Comparison of ENCODE assay signal across 27 cellular contexts in genomic region chr6:170317718-170318117, GRCh38. TPM values are rescaled to one million over a fixed set of nuclear protein-coding genes. Genes with fewer than 3 reads are reported as not detected.
DNase-seq lines count a peak whose midpoint lies in the region; ATAC-seq and TF ChIP-seq lines count a peak whose summit lies in the region.
"Had no signal": no experiment of that assay in that cellular context is flagged by ENCODE, and none has a peak within 500 bp of the region (broad histone marks: within the 10 kb centered on the region; RNA-seq: fewer than 3 reads in every experiment).

No MANE protein-coding gene starts in this region.

- ATAC-seq in heart left ventricle (peak; percentile 33 to 83 (median 58)), T-helper 17 cell (no peak), gastrocnemius medialis (peak; percentile 29 to 58), HG03520 (IDR thresholded peaks at IDR 0.05; ENCODE audit: unreplicated experiment) (no peak)
- ATAC-seq: activated CD8-positive, alpha-beta T cell treated with anti-CD3 and anti-CD28 coated beads, Interleukin-2, amount 10 ng/mL, durations not matched to agents 7 days and 5 days had no signal

- CTCF ChIA-PET in activated naive CD4-positive, alpha-beta T cell treated with anti-CD3 and anti-CD28 coated beads for 36 hours (lab: Charles Lee), result no interaction called here

- H3K27ac ChIP-seq in heart left ventricle, result peak overlapping the region in 6 of 12 donors; percentile 2 to 41 (median 20)
- peak overlapping the region; percentile 57 for H3K27ac ChIP-seq in left ventricle myocardium inferior (replicated peaks)
- peak overlapping the region; percentile 6 to 69 (median 48) for H3K27ac ChIP-seq in gastrocnemius medialis
- H3K27ac ChIP-seq: cardiac muscle cell had no signal

- 37 to 56% (median 49%) methylated on average over 5 of the region's 5 CpGs for WGBS in heart left ventricle, 4 donors

- peaks cover 9% of the 10 kb centered on the region for H3K36me3 Mint-ChIP-seq in T-helper 17 cell (ENCODE audit: low read depth)
- peaks cover 39% of the 10 kb centered on the region for H3K36me3 Mint-ChIP-seq in activated naive CD4-positive, alpha-beta T cell treated with anti-CD3 and anti-CD28 coated beads for 36 hours (ENCODE audit: low read depth)

- no peaks in the 10 kb centered on the region for H3K9me3 ChIP-seq in heart left ventricle
- no peaks in the 10 kb centered on the region for H3K9me3 ChIP-seq in T-helper 17 cell (ENCODE audit: control insufficient read depth, low read length, poor library complexity, severe bottlenecking)
- no peaks in the 10 kb centered on the region for H3K9me3 ChIP-seq in left ventricle myocardium inferior (replicated peaks)
- H3K9me3 ChIP-seq in gastrocnemius medialis, result no peaks in the 10 kb centered on the region

- peaks cover 42% of the 10 kb centered on the region for H3K4me1 Mint-ChIP-seq in T-helper 17 cell
- H3K4me1 Mint-ChIP-seq in activated naive CD4-positive, alpha-beta T cell treated with anti-CD3 and anti-CD28 coated beads for 36 hours (ENCODE audit: low read depth), result peaks cover 41% of the 10 kb centered on the region

- no peaks in the 10 kb centered on the region for H3K9me3 Mint-ChIP-seq in activated naive CD4-positive, alpha-beta T cell treated with anti-CD3 and anti-CD28 coated beads for 36 hours
- H3K9me3 Mint-ChIP-seq: naive B cell had no signal

- in situ Hi-C loops in gastrocnemius medialis (cut with MboI; ENCODE audit: low sequenced_read_pairs in 4 of 4), result loop anchor here in 2 of 4 donors (10.0 kb wide), 2 partner anchors 197 to 207 kb away; no protein-coding TSS in a partner anchor

- peak overlapping the region; percentile 49 for H3K27ac Mint-ChIP-seq in T-helper 17 cell
- H3K27ac Mint-ChIP-seq in activated naive CD4-positive, alpha-beta T cell treated with anti-CD3 and anti-CD28 coated beads for 36 hours, result no peak overlapping the region
- H3K27ac Mint-ChIP-seq: activated CD8-positive, alpha-beta T cell treated with anti-CD3 and anti-CD28 coated beads, Interleukin-2, amount 10 ng/mL, durations not matched to agents 7 days and 5 days; B cell; naive B cell had no signal

- H3K4me3 ChIP-seq in heart left ventricle (no peak overlapping the region), left ventricle myocardium inferior (no peak overlapping the region), gastrocnemius medialis (no peak overlapping the region)
- H3K4me3 ChIP-seq: cardiac muscle cell had no signal

- H3K27me3 ChIP-seq in heart left ventricle, result no peaks in the 10 kb centered on the region
- H3K27me3 ChIP-seq in left ventricle myocardium inferior (ENCODE audit: low read depth), result no peaks in the 10 kb centered on the region
- no peaks in the 10 kb centered on the region for H3K27me3 ChIP-seq in gastrocnemius medialis
- H3K27me3 ChIP-seq: cardiac muscle cell had no signal

- TF ChIP-seq POLR2A in heart left ventricle (IDR thresholded peaks at IDR 0.05) (no peak), gastrocnemius medialis (IDR thresholded peaks at IDR 0.05) (no peak)

- DNase-seq in heart left ventricle, result no peak
- no peak for DNase-seq in cardiac septum (ENCODE audit: low spot score)
- DNase-seq in T-helper 17 cell, result no peak
- DNase-seq in left ventricle myocardium inferior, result no peak
- DNase-seq in gastrocnemius medialis, result no peak
- no peak for DNase-seq in Ammon's horn (ENCODE audit: low spot score)
- no peak for DNase-seq in activated naive CD4-positive, alpha-beta T cell treated with anti-CD3 and anti-CD28 coated beads for 36 hours
- DNase-seq: activated CD4-positive, CD25-positive, alpha-beta regulatory T cell treated with anti-CD3 and anti-CD28 coated beads, Interleukin-2, amount 50 U/mL, for 72 hours; activated CD8-positive, alpha-beta T cell treated with anti-CD3 and anti-CD28 coated beads, Interleukin-2, amount 10 ng/mL, durations not matched to agents 7 days and 5 days; activated naive CD4-positive, alpha-beta T cell treated with Interleukin-2 at 50 U/mL for 16 hours; activated T-cell treated with anti-CD3 and anti-CD28 coated beads, Interleukin-2, amount 50 U/mL, for 1 hour; amygdala; DMS79 treated with DMSO at 0.1 percent for 48 hours; GOT3; Kasumi-1; mesendoderm; naive B cell; NCI-H1092 treated with DMSO at 0.1 percent for 48 hours; NCI-H1930; NCI-H345; NCI-H748 treated with DMSO at 0.1 percent for 48 hours; occipital lobe; substantia nigra; T1000 had no signal

- intact Hi-C loops in heart left ventricle (cut with DNase I), result loop anchor here in 1 of 10 donors (10.0 kb wide), 1 partner anchor 207 kb away; no protein-coding TSS in a partner anchor
- intact Hi-C loops in cardiac septum (cut with DNase I), result no loop called here
- intact Hi-C loops in left ventricle myocardium inferior (cut with micrococcal nuclease), result no loop called here
- intact Hi-C loops in gastrocnemius medialis (cut with DNase I; ENCODE audit: low total_unique reads), result no loop called here
- intact Hi-C loops in activated naive CD4-positive, alpha-beta T cell treated with anti-CD3 and anti-CD28 coated beads for 36 hours (cut with micrococcal nuclease), result no loop called here

- H3K4me1 ChIP-seq in heart left ventricle (peaks cover 0 to 48% (median 18%) of the 10 kb centered on the region in 12 donors), left ventricle myocardium inferior (peaks cover 45% of the 10 kb centered on the region), gastrocnemius medialis (peaks cover 27 to 31% of the 10 kb centered on the region in 2 donors)

- no peak overlapping the region for H3K4me3 Mint-ChIP-seq in T-helper 17 cell
- H3K4me3 Mint-ChIP-seq in activated naive CD4-positive, alpha-beta T cell treated with anti-CD3 and anti-CD28 coated beads for 36 hours, result no peak overlapping the region
- H3K4me3 Mint-ChIP-seq: activated CD8-positive, alpha-beta T cell treated with anti-CD3 and anti-CD28 coated beads, Interleukin-2, amount 10 ng/mL, durations not matched to agents 7 days and 5 days; B cell; naive B cell had no signal

- H3K36me3 ChIP-seq in heart left ventricle (peaks cover 0 to 49% (median 32%) of the 10 kb centered on the region in 9 donors), left ventricle myocardium inferior (peaks cover 8% of the 10 kb centered on the region), gastrocnemius medialis (peaks cover 0 to 17% of the 10 kb centered on the region in 2 donors)
- H3K36me3 ChIP-seq: cardiac muscle cell had no signal

- TF ChIP-seq CTCF in heart left ventricle (IDR thresholded peaks at IDR 0.05) (no peak), left ventricle myocardium inferior (IDR thresholded peaks at IDR 0.05; ENCODE audit: borderline replicate concordance) (no peak), gastrocnemius medialis (IDR thresholded peaks at IDR 0.05 in 4 of 5, conservative IDR thresholded peaks at IDR 0.05 in 1 of 5) (no peak)

- no peaks in the 10 kb centered on the region for H3K27me3 Mint-ChIP-seq in T-helper 17 cell
- H3K27me3 Mint-ChIP-seq in activated naive CD4-positive, alpha-beta T cell treated with anti-CD3 and anti-CD28 coated beads for 36 hours (ENCODE audit: low read depth), result no peaks in the 10 kb centered on the region
- H3K27me3 Mint-ChIP-seq: B cell, naive B cell had no signal

RNA-seq across cellular contexts. Expression of gene FAM120B, which starts 11.2 kb away (rescaled TPM):
- total RNA-seq in heart left ventricle, result 10 to 100 TPM; 12.1 to 29.4 (median 19.9) TPM
- polyA plus RNA-seq in heart left ventricle, result 1 to 10 TPM; 6.6 to 7.3 TPM
- total RNA-seq in cardiac septum, result 27.4 TPM
- total RNA-seq in T-helper 17 cell, result 10 to 100 TPM; 25.1 to 28.1 TPM
- 20.1 TPM for total RNA-seq in left ventricle myocardium inferior
- 10 to 100 TPM; 10.7 to 17.0 (median 13.5) TPM for total RNA-seq in gastrocnemius medialis
- 10 to 100 TPM; 15.5 to 16.1 TPM for total RNA-seq in activated naive CD4-positive, alpha-beta T cell treated with anti-CD3 and anti-CD28 coated beads for 36 hours

RNA-seq across cellular contexts. Expression of gene DLL1, which starts 26.8 kb away (rescaled TPM):
- total RNA-seq in heart left ventricle, result 10 to 100 TPM in 1 of 9 donors, 1 to 10 TPM in 8; 5.5 to 10.7 (median 8.0) TPM
- 10 to 100 TPM in 1 of 2 donors, 1 to 10 TPM in 1; 2.6 to 10.0 TPM for polyA plus RNA-seq in heart left ventricle
- 6.4 TPM for total RNA-seq in cardiac septum
- total RNA-seq in T-helper 17 cell, result 1 to 10 TPM; 1.3 to 2.7 TPM
- 11.7 TPM for total RNA-seq in left ventricle myocardium inferior
- 1 to 10 TPM; 1.8 to 3.7 (median 3.3) TPM for total RNA-seq in gastrocnemius medialis
- total RNA-seq in activated naive CD4-positive, alpha-beta T cell treated with anti-CD3 and anti-CD28 coated beads for 36 hours, result 1 to 10 TPM; 3.2 to 3.5 TPM

Comparison
In these comparisons a context has a peak if more than half of its experiments do, and no peak if none do; other contexts are left out.
1. ATAC-seq: peak in heart left ventricle (4 of 4) and gastrocnemius medialis (2 of 2); none in T-helper 17 cell (single experiment) and HG03520 (single experiment).